ENCODE assay signal across 1 cellular context in genomic region chr9:121286973-121287721, GRCh38.
TF ChIP-seq lines count a peak whose summit lies in the region.

No MANE protein-coding gene starts in this region.

TF ChIP-seq in HEK293, 187 proteins besides CTCF, POLR2A, EP300 and RAD21 (continued from another document):
- 0 out of 2 replicates have a peak, but pooled peaks have one; percentile 14 for TF ChIP-seq TSHZ1 (tag by site-specific recombination; IDR thresholded peaks at IDR 0.05; ENCODE audit: borderline replicate concordance)
- TF ChIP-seq REPIN1 (tag by site-specific recombination; IDR thresholded peaks at IDR 0.05; ENCODE audit: low read depth): no peak
- TF ChIP-seq ZNF670 (tag by site-specific recombination; IDR thresholded peaks at IDR 0.05; ENCODE audit: low read depth): no peak
- no peak for TF ChIP-seq REST (tag by site-specific recombination; IDR thresholded peaks at IDR 0.05)
- TF ChIP-seq ZNF518A (tag by site-specific recombination; conservative IDR thresholded peaks at IDR 0.05; ENCODE audit: low read depth): no peak
- no peak for TF ChIP-seq ZNF473 (tag by site-specific recombination; IDR thresholded peaks at IDR 0.05)
- TF ChIP-seq ZNF391 (tag by site-specific recombination; IDR thresholded peaks at IDR 0.05; ENCODE audit: borderline replicate concordance, low read depth): no peak
- TF ChIP-seq ZNF501 (tag by site-specific recombination; IDR thresholded peaks at IDR 0.05): no peak
- no peak for TF ChIP-seq ZNF362 (tag by site-specific recombination; IDR thresholded peaks at IDR 0.05)
- TF ChIP-seq ZNF274 (IDR thresholded peaks at IDR 0.05; ENCODE audit: low read length): no peak
- TF ChIP-seq ZNF274 (tag by site-specific recombination; IDR thresholded peaks at IDR 0.05; ENCODE audit: borderline replicate concordance): no peak
- TF ChIP-seq HIC1 (tag by site-specific recombination; IDR thresholded peaks at IDR 0.05): no peak
- TF ChIP-seq ZNF610 (tag by site-specific recombination; IDR thresholded peaks at IDR 0.05; ENCODE audit: borderline replicate concordance): no peak
- no peak for TF ChIP-seq FEZF1 (tag by site-specific recombination; IDR thresholded peaks at IDR 0.05)
- TF ChIP-seq ZNF544 (tag by site-specific recombination; IDR thresholded peaks at IDR 0.05): no peak
- TF ChIP-seq ZNF580 (tag by site-specific recombination; IDR thresholded peaks at IDR 0.05): no peak
- no peak for TF ChIP-seq ZNF148 (tag by site-specific recombination; IDR thresholded peaks at IDR 0.05; ENCODE audit: borderline replicate concordance)
- no peak for TF ChIP-seq OVOL3 (tag by site-specific recombination; IDR thresholded peaks at IDR 0.05)
- TF ChIP-seq ZNF112 (tag by site-specific recombination; IDR thresholded peaks at IDR 0.05): no peak
- no peak for TF ChIP-seq ZBTB1 (tag by site-specific recombination; IDR thresholded peaks at IDR 0.05)
- no peak for TF ChIP-seq ZNF138 (tag by site-specific recombination; IDR thresholded peaks at IDR 0.05; ENCODE audit: borderline replicate concordance)
- TF ChIP-seq ZNF560 (tag by site-specific recombination; IDR thresholded peaks at IDR 0.05; ENCODE audit: borderline replicate concordance): no peak
- TF ChIP-seq AEBP2 (tag by site-specific recombination; IDR thresholded peaks at IDR 0.05; ENCODE audit: borderline replicate concordance): no peak
- 0 out of 2 replicates have a peak, but pooled peaks have one; percentile 64 for TF ChIP-seq ZNF629 (tag by site-specific recombination; IDR thresholded peaks at IDR 0.05)
- no peak for TF ChIP-seq ZNF621 (tag by site-specific recombination; IDR thresholded peaks at IDR 0.05)
- TF ChIP-seq ZNF211 (tag by site-specific recombination; IDR thresholded peaks at IDR 0.05; ENCODE audit: low read depth): no peak
- no peak for TF ChIP-seq ZNF157 (tag by site-specific recombination; IDR thresholded peaks at IDR 0.05)
- TF ChIP-seq ZNF10 (tag by site-specific recombination; IDR thresholded peaks at IDR 0.05): peak; percentile 87
- TF ChIP-seq ZNF114 (tag by site-specific recombination; IDR thresholded peaks at IDR 0.05): no peak
- TF ChIP-seq ZEB2 (tag by site-specific recombination; IDR thresholded peaks at IDR 0.05): peak; percentile 75
- no peak for TF ChIP-seq ZNF768 (tag by site-specific recombination; IDR thresholded peaks at IDR 0.05)
- TF ChIP-seq ZNF623 (tag by site-specific recombination; IDR thresholded peaks at IDR 0.05): no peak
- TF ChIP-seq ZNF133 (tag by site-specific recombination; IDR thresholded peaks at IDR 0.05): no peak
- TF ChIP-seq ZNF555 (tag by site-specific recombination; conservative IDR thresholded peaks at IDR 0.05): no peak
